Comparison of ENCODE assay signal across 25 cellular contexts in the genomic region with DNA sequence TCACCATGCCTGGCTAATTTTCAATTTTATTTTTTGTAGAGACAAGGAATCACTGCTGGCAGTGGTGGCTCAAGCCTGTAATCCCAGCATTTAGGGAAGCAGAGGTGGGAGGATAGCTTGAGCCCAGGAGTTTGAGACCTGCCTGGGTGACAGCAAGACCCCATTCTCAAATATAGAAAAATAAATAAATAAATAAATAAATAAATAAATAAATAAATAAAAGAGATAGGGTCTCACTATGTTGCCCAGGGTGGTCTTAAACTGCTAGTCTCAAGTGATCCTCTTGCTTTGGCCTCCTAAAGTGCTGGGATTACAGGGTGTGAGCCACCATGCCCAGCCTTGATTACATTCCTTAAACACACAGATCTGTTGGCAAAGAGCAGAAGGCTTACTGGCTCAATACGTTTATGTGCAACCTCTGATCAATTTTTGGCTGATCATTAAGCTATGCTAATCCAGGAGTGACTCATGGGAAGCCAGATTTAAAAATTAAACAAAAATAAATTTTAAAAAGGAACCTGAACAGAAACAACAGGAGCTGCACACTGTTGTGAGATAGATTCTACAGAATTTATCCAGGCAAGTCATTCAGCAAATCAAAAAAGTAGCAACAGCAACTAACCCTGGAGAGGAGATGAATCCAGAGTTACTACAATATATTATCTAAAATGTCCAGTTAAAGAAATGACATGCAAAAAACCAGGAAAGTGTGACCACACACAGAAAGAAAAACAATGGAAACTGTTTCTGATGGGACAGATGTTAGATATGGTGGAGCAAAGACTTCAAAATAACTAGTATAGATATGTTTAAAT.
"Had no signal": no experiment of that assay in that cellular context is flagged by ENCODE, and none has a peak within 500 bp of the region (broad histone marks: within the 10 kb centered on the region; RNA-seq: fewer than 3 reads in every experiment).

No MANE protein-coding gene starts in this region.

- H3K4me1 ChIP-seq: gastroesophageal sphincter, neural progenitor cell, prostate gland, sigmoid colon had no signal

- H3K9me3 ChIP-seq: gastroesophageal sphincter, ovary, prostate gland, sigmoid colon, stomach, thoracic aorta, transverse colon had no signal

- H3K4me3 ChIP-seq: coronary artery, dorsolateral prefrontal cortex, gastroesophageal sphincter, neural progenitor cell, ovary, prostate gland, sigmoid colon, skin epidermis, stomach, thoracic aorta, transverse colon had no signal

- DNase-seq: central memory CD4-positive, alpha-beta T cell; dorsolateral prefrontal cortex; effector CD8-positive, alpha-beta T cell; foreskin fibroblast; glutamatergic neuron; immature natural killer cell; left cardiac atrium; nucleus accumbens; ovary; sigmoid colon; stimulated activated CD4-positive, alpha-beta T cell treated with anti-CD3 and anti-CD28 coated beads, Interleukin-2, amount 100 ng/mL, for 24 hours; stimulated activated CD4-positive, alpha-beta T cell treated with anti-CD3 and anti-CD28 coated beads, Interleukin-4, amount 100 ng/mL, for 4 hours; stimulated activated naive B cell treated with anti-CD40 and anti-IgM and Interleukin-4, amounts not matched to agents 10 μg/mL and 1 μg/mL and 100 μg/mL, for 72 hours; stomach; substantia nigra; transverse colon had no signal

- H3K27ac ChIP-seq: coronary artery, dorsolateral prefrontal cortex, gastroesophageal sphincter, neural progenitor cell, ovary, prostate gland, sigmoid colon, skin epidermis, stomach, thoracic aorta, transverse colon had no signal

- H3K27me3 ChIP-seq: gastroesophageal sphincter, neural progenitor cell, ovary, sigmoid colon, stomach, transverse colon had no signal

- H3K9ac ChIP-seq: neural progenitor cell had no signal

- FAIRE-seq: keratinocyte had no signal

- H2AFZ ChIP-seq: neural progenitor cell had no signal

- ATAC-seq: esophagus mucosa; gastroesophageal sphincter; left cardiac atrium; natural killer cell treated with Interleukin-12 subunit alpha and Interleukin-12 subunit beta and Interleukin-15 and Interleukin-18, amount 100 ng/mL, for 72 hours; stimulated activated naive B cell treated with anti-CD40 and anti-IgM and Interleukin-4, amounts not matched to agents 10 μg/mL and 1 μg/mL and 100 μg/mL, for 72 hours had no signal

- H3K4me2 ChIP-seq: neural progenitor cell had no signal

- H3K36me3 ChIP-seq: gastroesophageal sphincter, neural progenitor cell, ovary, prostate gland, sigmoid colon, stomach, thoracic aorta, transverse colon had no signal
